Comparison of ENCODE assay signal across 9 cellular contexts in the genomic region with DNA sequence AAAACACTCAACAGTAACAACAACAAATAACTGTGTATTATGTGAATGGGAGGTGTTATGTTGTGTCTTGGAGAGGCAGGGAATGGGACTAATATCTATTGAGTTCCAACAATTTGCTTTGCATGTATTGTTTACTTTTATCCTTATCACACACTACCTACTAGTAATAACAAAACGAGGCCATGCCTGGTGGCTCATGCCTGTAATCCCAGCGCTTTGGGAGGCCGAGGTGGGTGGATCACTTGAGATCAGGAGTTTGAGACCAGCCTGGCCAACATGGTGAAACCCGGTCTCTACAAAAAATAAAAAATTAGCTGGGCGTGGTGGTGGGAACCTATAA. TPM values are rescaled to one million over a fixed set of nuclear protein-coding genes. Genes with fewer than 3 reads are reported as not detected.
DNase-seq lines count a peak whose midpoint lies in the region; ATAC-seq, FAIRE-seq and TF ChIP-seq lines count a peak whose summit lies in the region.
"Not testable (repeated sequence)": the region's sequence is repeated elsewhere in the genome, so short reads cannot be mapped to it uniquely, and the experiment has no call there.
"Had no signal": no experiment of that assay in that cellular context is flagged by ENCODE, and none has a peak within 500 bp of the region (broad histone marks: within the 10 kb centered on the region; RNA-seq: fewer than 3 reads in every experiment).

No MANE protein-coding gene starts in this region.

- CTCF ChIA-PET in A549 (lab: Yijun Ruan, JAX) = interaction anchor here (1.0 kb wide), 1 partner anchor 87 kb away, joined by 4 read pairs; no protein-coding TSS in a partner anchor
- CTCF ChIA-PET in PC-3 (lab: Charles Lee); K562 (lab: Yijun Ruan, JAX; ENCODE audit: low intra/inter-chr PET ratio): not testable (repeated sequence)

- not testable (repeated sequence) for H4K20me1 ChIP-seq in PC-3 (ENCODE audit: low read length); K562 (replicated peaks; ENCODE audit: control insufficient read depth, insufficient read depth, low read length); hepatocyte (ENCODE audit: insufficient read depth, poor library complexity, severe bottlenecking)

- TF ChIP-seq RAD21 in A549 (conservative IDR thresholded peaks at IDR 0.05 in 1 of 2, IDR thresholded peaks at IDR 0.05 in 1 of 2); K562 (CRISPR knock-in tag; conservative IDR thresholded peaks at IDR 0.05 in 1 of 2, IDR thresholded peaks at IDR 0.05 in 1 of 2): not testable (repeated sequence)

- FAIRE-seq in A549 (lab: Jason Lieb, UNC); K562 (lab: Jason Lieb, UNC): not testable (repeated sequence)

- peaks cover 28% of the 10 kb centered on the region for H3K4me1 ChIP-seq in A549
- peaks cover 17% of the 10 kb centered on the region for H3K4me1 ChIP-seq in PC-3 (ENCODE audit: insufficient read depth, low read length)
- H3K4me1 ChIP-seq in K562 (replicated peaks in 1 of 2; ENCODE audit: control insufficient read depth in 2 of 2, insufficient read depth in 2 of 2, low read length in 2 of 2) = not testable (repeated sequence)
- H3K4me1 ChIP-seq in hepatocyte (ENCODE audit: insufficient read depth) = peaks cover 11% of the 10 kb centered on the region
- H3K4me1 ChIP-seq in suprapubic skin = peaks cover 45% of the 10 kb centered on the region

- not testable (repeated sequence) for H3K9me3 ChIP-seq in A549; PC-3 (ENCODE audit: low read length); K562 (replicated peaks; ENCODE audit: control insufficient read depth, insufficient read depth, low read depth, low read length); hepatocyte (ENCODE audit: low read depth); suprapubic skin

- TF ChIP-seq POLR2A in A549 (IDR thresholded peaks at IDR 0.05; ENCODE audit: low read length); K562 (conservative IDR thresholded peaks at IDR 0.05); suprapubic skin (IDR thresholded peaks at IDR 0.05): not testable (repeated sequence)

- H3K27ac ChIP-seq in A549 = peak overlapping the region; percentile 47 to 64; a peak in 1 of 6 replicates
- H3K27ac ChIP-seq in PC-3 (ENCODE audit: low read length) = peak overlapping the region; percentile 52
- H3K27ac ChIP-seq in K562 (ENCODE audit: extremely low read depth, low read depth, low read length) = not testable (repeated sequence)
- H3K27ac ChIP-seq in hepatocyte = peak overlapping the region; percentile 85
- H3K27ac ChIP-seq in suprapubic skin = peak overlapping the region; percentile 89

- not testable (repeated sequence) for BruUV-seq in PC-3 (replicated peaks; lab: Mats Ljungman, UMichigan); K562 (replicated peaks; lab: Mats Ljungman, UMichigan)

- TF ChIP-seq CTCF in A549 (IDR thresholded peaks at IDR 0.05); PC-3 (conservative IDR thresholded peaks at IDR 0.05; ENCODE audit: low read depth, low read length); K562 (IDR thresholded peaks at IDR 0.05 in 2 of 3, conservative IDR thresholded peaks at IDR 0.05 in 1 of 3; ENCODE audit: insufficient read depth in 2 of 3, low read depth in 1 of 3, low read length in 3 of 3); hepatocyte (IDR thresholded peaks at IDR 0.05; ENCODE audit: poor library complexity); suprapubic skin (IDR thresholded peaks at IDR 0.05): not testable (repeated sequence)

- H3K79me2 ChIP-seq in PC-3 (ENCODE audit: low read length); K562 (ENCODE audit: control insufficient read depth, insufficient read depth, low read length); hepatocyte: not testable (repeated sequence)

- peak overlapping the region; percentile 49 for H3K4me2 ChIP-seq in A549
- H3K4me2 ChIP-seq in PC-3 (ENCODE audit: low read length) = peak overlapping the region; percentile 27
- H3K4me2 ChIP-seq in K562 (ENCODE audit: insufficient read depth, low read length) = not testable (repeated sequence)
- peak overlapping the region; percentile 15 for H3K4me2 ChIP-seq in hepatocyte

- not testable (repeated sequence) for TF ChIP-seq EP300 in A549 (IDR thresholded peaks at IDR 0.05); K562 (IDR thresholded peaks at IDR 0.05; ENCODE audit: low read length); suprapubic skin (IDR thresholded peaks at IDR 0.05)

- H3F3A ChIP-seq in PC-3 (ENCODE audit: low read length, unreplicated experiment) = not testable (repeated sequence)

- in situ Hi-C loops in K562 (cut with MboI) = not testable (repeated sequence)

- not testable (repeated sequence) for H2AFZ ChIP-seq in PC-3 (ENCODE audit: low read length); K562 (ENCODE audit: low read depth, low read length); hepatocyte

- H3K36me3 ChIP-seq in PC-3 (ENCODE audit: low read depth, low read length); K562 (ENCODE audit: control insufficient read depth, insufficient read depth, low read length); hepatocyte (replicated peaks; ENCODE audit: insufficient read depth, low read depth); suprapubic skin: not testable (repeated sequence)

- POLR2A ChIA-PET in A549 (lab: Yijun Ruan, JAX); PC-3 (lab: Charles Lee; ENCODE audit: unreplicated experiment); K562 (lab: Yijun Ruan, JAX): not testable (repeated sequence)

- not testable (repeated sequence) for H3K27me3 ChIP-seq in PC-3 (ENCODE audit: low read length); K562 (ENCODE audit: control insufficient read depth in 2 of 2, insufficient read depth in 2 of 2, low read length in 2 of 2); hepatocyte; suprapubic skin

- H3K9ac ChIP-seq in PC-3 (ENCODE audit: low read length); K562 (ENCODE audit: insufficient read depth in 1 of 2, low read depth in 2 of 2, low read length in 2 of 2): not testable (repeated sequence)

- H3K9me1 ChIP-seq in K562 (ENCODE audit: control insufficient read depth, insufficient read depth, low read length) = not testable (repeated sequence)

- H3K9me2 ChIP-seq in PC-3 (replicated peaks; ENCODE audit: low read length); hepatocyte (replicated peaks; ENCODE audit: insufficient read depth): not testable (repeated sequence)

- 30% methylated on average over 5 of the region's 5 CpGs for WGBS in A549 (ENCODE audit: missing lambda C conversion rate)
- 3% methylated on average over 5 of the region's 5 CpGs for WGBS in K562 (ENCODE audit: insufficient coverage, low coverage, missing lambda C conversion rate)
- WGBS in hepatocyte (ENCODE audit: low lambda C conversion rate, missing lambda C conversion rate) = 62% methylated on average over 5 of the region's 5 CpGs
- WGBS in suprapubic skin = 74% methylated on average over 5 of the region's 5 CpGs

- peak in 1 of 2 experiments; percentile 64; a peak in 3 of 6 replicates for ATAC-seq in A549
- peak; percentile 12 for ATAC-seq in GM18868 (IDR thresholded peaks at IDR 0.05; ENCODE audit: unreplicated experiment)
- peak; percentile 9 for ATAC-seq in GM21529 (IDR thresholded peaks at IDR 0.05; ENCODE audit: unreplicated experiment)
- peak; percentile 10 for ATAC-seq in HG02884 (IDR thresholded peaks at IDR 0.05; ENCODE audit: unreplicated experiment)
- ATAC-seq in PC-3 = peak; percentile 66
- not testable (repeated sequence) for ATAC-seq in K562

- intact Hi-C loops in PC-3 (cut with micrococcal nuclease); K562 (cut with micrococcal nuclease): not testable (repeated sequence)

- not testable (repeated sequence) for DNase-seq in A549 (ENCODE audit: low read depth in 1 of 2, low spot score in 1 of 2); PC-3; K562 (ENCODE audit: extremely low read depth in 1 of 4, low spot score in 3 of 4); hepatocyte (ENCODE audit: low spot score); suprapubic skin (ENCODE audit: low spot score in 2 of 2)

- not testable (repeated sequence) for H3K4me3 ChIP-seq in A549; PC-3 (ENCODE audit: low read length); K562; hepatocyte; suprapubic skin

RNA-seq across cellular contexts. Expression of a gene that starts 35.5 kb away (rescaled TPM):
- polyA plus RNA-seq in A549 (2011; rRNA removed) (13.2 and 15.8 TPM in 2 replicates), A549 (2017; fragmentation: RNase III; extraction: RNeasy Plus Mini Kit Qiagen cat#74134 plus additional on column Dnase treatment) (10.5 to 11.6 TPM (median 11.2 TPM) in 3 replicates), K562 (2011; rRNA removed) (2.9 and 3.9 TPM in 2 replicates), K562 (2014; fragmentation: Illumina TruSeq; extraction: Trizol) (7.2 and 8.1 TPM in 2 replicates), K562 (2014; fragmentation: Nextera tagmentation; extraction: Ambion mirVana) (1 to 10 TPM in 1 of 2 experiments, under 1 TPM in 1; 0.73 to 1.3 TPM), K562 (2014; rRNA removed) (4.9 and 5.1 TPM in 2 replicates), hepatocyte (7.4 and 12.2 TPM in 2 replicates)
- 8.7 and 13.3 TPM in 2 replicates for polyA plus RNA-seq in A549 (2012; cell fraction: cytosol; rRNA removed)
- polyA plus RNA-seq in A549 (2012; cell fraction: nucleus; rRNA removed) = 8.2 and 10.1 TPM in 2 replicates
- polyA minus RNA-seq in A549 (2011; rRNA and poly(A)+ RNA removed) = 13.8 and 15.3 TPM in 2 replicates
- total RNA-seq in PC-3 (2014; rRNA removed) (15.3 and 15.6 TPM in 2 replicates), K562 (2014; rRNA removed) (1.8 and 2.7 TPM in 2 replicates), K562 (2014; rRNA removed; fragmentation: Illumina TruSeq; extraction: Trizol) (3.0 and 3.4 TPM in 2 replicates), K562 (2015; rRNA removed; fragmentation: Illumina TruSeq; extraction: Trizol) (3.2 and 3.5 TPM in 2 replicates), K562 (2021) (5.7 and 6.4 TPM in 2 replicates), hepatocyte (11.8 and 12.2 TPM in 2 replicates), suprapubic skin (10 to 100 TPM; 39.7 to 50.9 (median 46.0) TPM)
- 3.3 and 4.3 TPM in 2 replicates for total RNA-seq in K562 (2011; cell fraction: chromatin; rRNA removed; ENCODE audit: low replicate concordance)
- total RNA-seq in K562 (2011; cell fraction: nucleolus; rRNA removed) = 2.9 and 3.7 TPM in 2 replicates
- 8.4 and 13.9 TPM in 2 replicates for total RNA-seq in K562 (2011; cell fraction: nucleoplasm; rRNA removed)
- 2.4 and 7.2 TPM in 2 replicates for polyA plus RNA-seq in K562 (2011; cell fraction: cytosol; rRNA removed)
- 1.4 and 2.9 TPM in 2 replicates for polyA plus RNA-seq in K562 (2011; cell fraction: nucleus; rRNA removed)
- 4.4 and 4.9 TPM in 2 replicates for polyA plus RNA-seq in K562 (2012)
- 1.2 and 3.6 TPM in 2 replicates for polyA minus RNA-seq in K562 (2011; rRNA and poly(A)+ RNA removed)
- polyA minus RNA-seq in K562 (2011; cell fraction: cytosol; rRNA and poly(A)+ RNA removed) = 2.0 and 5.8 TPM in 2 replicates
- polyA minus RNA-seq in K562 (2011; cell fraction: nucleus; rRNA and poly(A)+ RNA removed) = 2.3 and 3.9 TPM in 2 replicates
- total RNA-seq: CD4-positive, alpha-beta memory T cell had no signal
- polyA plus RNA-seq: CD4-positive, alpha-beta memory T cell had no signal
